ENCODE assay signal across 18 cellular contexts in genomic region chr7:111802194-111802785, GRCh38.
"Had no signal": no experiment of that assay in that cellular context is flagged by ENCODE, and none has a peak within 500 bp of the region (broad histone marks: within the 10 kb centered on the region; RNA-seq: fewer than 3 reads in every experiment).

No MANE protein-coding gene starts in this region.

- H3K4me1 Mint-ChIP-seq: activated naive CD4-positive, alpha-beta T cell treated with anti-CD3 and anti-CD28 coated beads, Interleukin-2, amount 50 U/mL, for 24 hours; stimulated activated naive CD8-positive, alpha-beta T cell treated with anti-CD3 and anti-CD28 coated beads, Interleukin-15, amount 100 ng/mL, for 72 hours; T-helper 17 cell had no signal

- H3K27me3 Mint-ChIP-seq: activated naive CD4-positive, alpha-beta T cell treated with anti-CD3 and anti-CD28 coated beads, Interleukin-2, amount 50 U/mL, for 24 hours; dendritic cell treated with granulocyte-macrophage colony-stimulating factor and Interleukin-4, amounts not matched to agents 40 ng/mL and 50 ng/mL, for 4 days; effector memory CD8-positive, alpha-beta T cell; stimulated activated naive CD8-positive, alpha-beta T cell treated with anti-CD3 and anti-CD28 coated beads, Interleukin-15, amount 100 ng/mL, for 72 hours; T-helper 17 cell had no signal

- H3K4me3 Mint-ChIP-seq: activated CD8-positive, alpha-beta T cell treated with anti-CD3 and anti-CD28 coated beads for 36 hours; activated naive CD4-positive, alpha-beta T cell treated with anti-CD3 and anti-CD28 coated beads, Interleukin-2, amount 50 U/mL, for 24 hours; activated T-cell treated with anti-CD3 and anti-CD28 coated beads, Interleukin-2, amount 50 U/mL, for 4 hours; dendritic cell treated with granulocyte-macrophage colony-stimulating factor and Interleukin-4, amounts not matched to agents 40 ng/mL and 50 ng/mL, for 4 days; effector memory CD8-positive, alpha-beta T cell; stimulated activated naive CD8-positive, alpha-beta T cell treated with anti-CD3 and anti-CD28 coated beads, Interleukin-15, amount 100 ng/mL, for 72 hours; T-helper 17 cell had no signal

- H3K9me3 ChIP-seq: testis had no signal

- H3K27me3 ChIP-seq: gastrocnemius medialis, heart right ventricle, left lung, spleen, testis had no signal

- H3K27ac Mint-ChIP-seq: activated CD8-positive, alpha-beta T cell treated with anti-CD3 and anti-CD28 coated beads for 36 hours; activated naive CD4-positive, alpha-beta T cell treated with anti-CD3 and anti-CD28 coated beads, Interleukin-2, amount 50 U/mL, for 24 hours; dendritic cell treated with granulocyte-macrophage colony-stimulating factor and Interleukin-4, amounts not matched to agents 40 ng/mL and 50 ng/mL, for 4 days; effector memory CD8-positive, alpha-beta T cell; stimulated activated naive CD8-positive, alpha-beta T cell treated with anti-CD3 and anti-CD28 coated beads, Interleukin-15, amount 100 ng/mL, for 72 hours; T-helper 17 cell had no signal

- ATAC-seq: activated CD8-positive, alpha-beta T cell treated with anti-CD3 and anti-CD28 coated beads for 36 hours; activated T-cell treated with anti-CD3 and anti-CD28 coated beads, Interleukin-2, amount 50 U/mL, for 4 hours; effector memory CD8-positive, alpha-beta T cell; gastrocnemius medialis; psoas muscle; sciatic nerve; stimulated activated naive CD8-positive, alpha-beta T cell treated with anti-CD3 and anti-CD28 coated beads, Interleukin-15, amount 100 ng/mL, for 72 hours; T-helper 17 cell had no signal

- H3K4me1 ChIP-seq: left lung, spleen had no signal

- H3K27ac ChIP-seq: epithelial cell of prostate, gastrocnemius medialis, psoas muscle, spleen had no signal

- DNase-seq: activated CD4-positive, alpha-beta T cell treated with anti-CD3 and anti-CD28 coated beads for 4 hours; activated CD8-positive, alpha-beta T cell treated with anti-CD3 and anti-CD28 coated beads for 36 hours; activated effector memory CD4-positive, alpha-beta T cell treated with anti-CD3 and anti-CD28 coated beads, Interleukin-2, amount 50 U/mL, for 16 hours; activated T-cell treated with anti-CD3 and anti-CD28 coated beads, Interleukin-2, amount 50 U/mL, for 4 hours; effector memory CD8-positive, alpha-beta T cell; gastrocnemius medialis; heart right ventricle; islet precursor cell; left lung; psoas muscle; spleen; stimulated activated naive CD8-positive, alpha-beta T cell treated with anti-CD3 and anti-CD28 coated beads, Interleukin-15, amount 100 ng/mL, for 72 hours; T-helper 17 cell; testis had no signal

- H3K36me3 ChIP-seq: gastrocnemius medialis, spleen had no signal

- H3K4me3 ChIP-seq: gastrocnemius medialis, heart right ventricle, left lung, psoas muscle, spleen, testis had no signal
